ENCODE assay signal across 1 cellular context in genomic region chr19:5889288-5889971, GRCh38.
TF ChIP-seq lines count a peak whose summit lies in the region.

No MANE protein-coding gene starts in this region.

TF ChIP-seq in SK-N-SH, 30 proteins besides CTCF, POLR2A, EP300 and RAD21 (continued from another document):
- TF ChIP-seq REST (IDR thresholded peaks at IDR 0.05; ENCODE audit: low read depth, low read length) (no peak), TAF1 (IDR thresholded peaks at IDR 0.05; ENCODE audit: borderline replicate concordance, low read depth, low read length) (no peak), GATA2 (CRISPR knock-in tag; IDR thresholded peaks at IDR 0.05) (no peak), SIN3A (IDR thresholded peaks at IDR 0.05; ENCODE audit: borderline replicate concordance, low read depth, low read length) (no peak), MEF2A (IDR thresholded peaks at IDR 0.05; ENCODE audit: borderline replicate concordance, low read depth) (no peak), ELF1 (IDR thresholded peaks at IDR 0.05) (no peak), FOSL2 (IDR thresholded peaks at IDR 0.05; ENCODE audit: borderline replicate concordance, low read depth) (no peak), JUND (IDR thresholded peaks at IDR 0.05) (no peak), NRF1 (IDR thresholded peaks at IDR 0.05; ENCODE audit: low read depth, low read length) (no peak), TEAD4 (IDR thresholded peaks at IDR 0.05; ENCODE audit: borderline replicate concordance, insufficient read depth) (no peak), PBX3 (IDR thresholded peaks at IDR 0.05) (no peak)
- TF ChIP-seq, protein P1, sequence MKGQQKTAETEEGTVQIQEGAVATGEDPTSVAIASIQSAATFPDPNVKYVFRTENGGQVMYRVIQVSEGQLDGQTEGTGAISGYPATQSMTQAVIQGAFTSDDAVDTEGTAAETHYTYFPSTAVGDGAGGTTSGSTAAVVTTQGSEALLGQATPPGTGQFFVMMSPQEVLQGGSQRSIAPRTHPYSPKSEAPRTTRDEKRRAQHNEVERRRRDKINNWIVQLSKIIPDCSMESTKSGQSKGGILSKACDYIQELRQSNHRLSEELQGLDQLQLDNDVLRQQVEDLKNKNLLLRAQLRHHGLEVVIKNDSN (IDR thresholded peaks at IDR 0.05; ENCODE audit: borderline replicate concordance, low read depth) = no peak
- TF ChIP-seq, protein P2, sequence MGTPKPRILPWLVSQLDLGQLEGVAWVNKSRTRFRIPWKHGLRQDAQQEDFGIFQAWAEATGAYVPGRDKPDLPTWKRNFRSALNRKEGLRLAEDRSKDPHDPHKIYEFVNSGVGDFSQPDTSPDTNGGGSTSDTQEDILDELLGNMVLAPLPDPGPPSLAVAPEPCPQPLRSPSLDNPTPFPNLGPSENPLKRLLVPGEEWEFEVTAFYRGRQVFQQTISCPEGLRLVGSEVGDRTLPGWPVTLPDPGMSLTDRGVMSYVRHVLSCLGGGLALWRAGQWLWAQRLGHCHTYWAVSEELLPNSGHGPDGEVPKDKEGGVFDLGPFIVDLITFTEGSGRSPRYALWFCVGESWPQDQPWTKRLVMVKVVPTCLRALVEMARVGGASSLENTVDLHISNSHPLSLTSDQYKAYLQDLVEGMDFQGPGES (IDR thresholded peaks at IDR 0.05; ENCODE audit: low read depth, low read length) = no peak
